8 cellular contexts compared by ENCODE assay signal in the genomic region with DNA sequence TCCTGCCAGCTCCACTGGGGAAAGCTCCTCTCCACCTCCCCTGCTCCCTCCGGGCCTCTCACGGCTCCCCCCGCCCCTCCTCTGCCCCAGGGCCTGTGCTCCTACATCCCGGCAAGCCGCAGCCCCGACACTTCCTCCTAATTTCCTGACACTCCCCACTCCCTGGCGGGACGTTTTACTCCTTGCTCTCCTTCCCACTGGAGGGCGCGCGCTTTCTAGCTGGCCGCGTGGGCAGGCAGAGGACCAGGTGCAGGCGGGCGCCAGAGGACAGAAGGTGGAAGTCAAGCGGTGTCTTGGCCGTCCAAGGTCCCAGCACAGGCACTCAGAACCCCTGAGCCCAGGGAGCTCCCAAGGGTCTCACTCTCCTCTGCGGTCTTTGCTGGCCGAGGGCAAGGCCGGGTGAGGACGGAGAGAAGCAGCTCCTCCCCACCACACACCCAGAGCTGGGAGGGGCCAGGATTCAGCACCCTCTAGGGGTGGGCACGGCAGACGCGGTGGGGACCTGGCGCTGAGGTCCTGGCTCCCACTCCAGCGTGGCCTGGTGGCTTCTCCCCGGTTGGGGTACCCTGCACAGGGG. TPM values are rescaled to one million over a fixed set of nuclear protein-coding genes. Genes with fewer than 3 reads are reported as not detected.
A peak's percentile ranks its signal among the peaks of the same experiment; 100 is the strongest.
DNase-seq lines count a peak whose midpoint lies in the region; ATAC-seq, FAIRE-seq and TF ChIP-seq lines count a peak whose summit lies in the region.

No MANE protein-coding gene starts in this region.

- no peaks in the 10 kb centered on the region for H3K79me2 ChIP-seq in keratinocyte (ENCODE audit: control insufficient read depth, insufficient read depth, low read length)

- peak overlapping the region; percentile 33 for H3K4me2 ChIP-seq in keratinocyte (ENCODE audit: control insufficient read depth, extremely low read depth, insufficient read depth, low read depth, low read length)

- H3K27me3 ChIP-seq in keratinocyte (ENCODE audit: control insufficient read depth, extremely low read depth, insufficient read depth, low read length): no peaks in the 10 kb centered on the region
- H3K27me3 ChIP-seq in stomach smooth muscle (ENCODE audit: control insufficient read depth in 1 of 2, insufficient read depth in 2 of 2, low read length in 2 of 2): no peaks in the 10 kb centered on the region

- no peak for TF ChIP-seq POLR2A in NB4 (IDR thresholded peaks at IDR 0.05; ENCODE audit: extremely low read depth, insufficient read length)

- no peak overlapping the region for H3K4me3 ChIP-seq in NB4 (ENCODE audit: low read depth, low read length)
- H3K4me3 ChIP-seq in keratinocyte (ENCODE audit: control insufficient read depth in 2 of 3, extremely low read depth in 1 of 3, insufficient read depth in 2 of 3, low read depth in 1 of 3, low read length in 3 of 3): no peak overlapping the region
- H3K4me3 ChIP-seq in stomach smooth muscle (ENCODE audit: low read length in 2 of 2): peak overlapping the region; percentile 8 to 40

- peak; percentile 42 for DNase-seq in activated CD4-positive, alpha-beta T cell treated with anti-CD3 and anti-CD28 coated beads for 48 hours
- no peak for DNase-seq in activated CD4-positive, alpha-beta T cell treated with anti-CD3 and anti-CD28 coated beads for 4 hours
- DNase-seq in NB4 (ENCODE audit: low read depth): peak; percentile 88
- DNase-seq in T47D (ENCODE audit: low read depth in 1 of 2, low spot score in 1 of 2): peak; percentile 80 to 83
- DNase-seq in keratinocyte (ENCODE audit: low read depth, low spot score): no peak
- DNase-seq in NOMO-1 treated with dmso at 0.1 percent for 144 hours (lab: John Stamatoyannopoulos, UW; ENCODE audit: unreplicated experiment): no peak

- TF ChIP-seq CTCF in NB4 (IDR thresholded peaks at IDR 0.05; ENCODE audit: low read depth, low read length) (peak; percentile 27), keratinocyte (optimal IDR thresholded peaks at IDR 0.05 in 1 of 3, IDR thresholded peaks at IDR 0.05 in 1 of 3, conservative IDR thresholded peaks at IDR 0.05 in 1 of 3; ENCODE audit: extremely low read depth in 1 of 3, insufficient read depth in 2 of 3, low read length in 3 of 3) (peak; percentile 23 to 84 (median 54))

- no peak for ATAC-seq in GM18858 (IDR thresholded peaks at IDR 0.05; ENCODE audit: unreplicated experiment)

- no peaks in the 10 kb centered on the region for H4K20me1 ChIP-seq in keratinocyte (ENCODE audit: control insufficient read depth, extremely low read depth, insufficient read depth, low read length)

- H2AFZ ChIP-seq in keratinocyte (ENCODE audit: control insufficient read depth, low read length): peak overlapping the region; percentile 41

- dilution Hi-C loops in keratinocyte (cut with MboI; ENCODE audit: extremely low pct_ligation_motif_present, low sequenced_read_pairs): no loop called here

- peak; percentile 34 for FAIRE-seq in keratinocyte (lab: Jason Lieb, UNC)

- H3K4me1 ChIP-seq in keratinocyte (ENCODE audit: control insufficient read depth, extremely low read depth, insufficient read depth, low read length) (peaks cover 38% of the 10 kb centered on the region), stomach smooth muscle (ENCODE audit: control insufficient read depth, insufficient read depth, low read length) (peaks cover 27% of the 10 kb centered on the region)

- H3K9me3 ChIP-seq in keratinocyte (ENCODE audit: control insufficient read depth, low read depth, low read length): no peaks in the 10 kb centered on the region
- no peaks in the 10 kb centered on the region for H3K9me3 ChIP-seq in stomach smooth muscle (ENCODE audit: control insufficient read depth in 2 of 2, low read length in 2 of 2)

- H3K9ac ChIP-seq in keratinocyte (ENCODE audit: control insufficient read depth, extremely low read depth, insufficient read depth, low read length) (peak overlapping the region; percentile 59), stomach smooth muscle (ENCODE audit: low read length in 2 of 2) (no peak overlapping the region)

- H3K9me1 ChIP-seq in keratinocyte (ENCODE audit: control insufficient read depth, extremely low read depth, insufficient read depth, low read length): no peaks in the 10 kb centered on the region

- H3K27ac ChIP-seq in keratinocyte (ENCODE audit: control insufficient read depth, insufficient read depth, low read length) (peak overlapping the region; percentile 71), stomach smooth muscle (ENCODE audit: low read length) (no peak overlapping the region)

- peaks cover 0 to 4% of the 10 kb centered on the region in 2 experiments for H3K36me3 ChIP-seq in keratinocyte (ENCODE audit: control insufficient read depth in 2 of 2, extremely low read depth in 1 of 2, insufficient read depth in 2 of 2, low read length in 2 of 2)
- H3K36me3 ChIP-seq in stomach smooth muscle (ENCODE audit: control insufficient read depth in 2 of 2, insufficient read depth in 2 of 2, low read length in 2 of 2): no peaks in the 10 kb centered on the region

- in situ Hi-C loops in T47D (cut with HindIII; ENCODE audit: low pct_unique_long_range_greater_than_20kb, low sequenced_read_pairs): no loop called here

RNA-seq across cellular contexts. Expression of gene ADAM8, which starts 19.1 kb away (rescaled TPM):
- polyA plus RNA-seq in keratinocyte: 24.9 to 55.4 TPM (median 42.0 TPM) in 3 replicates
- 7.8 TPM for polyA plus RNA-seq in keratinocyte (2011; ENCODE audit: low read depth)
- 11.9 and 24.8 TPM in 2 replicates for polyA plus RNA-seq in keratinocyte (2011; cell fraction: cytosol; rRNA removed)
- polyA plus RNA-seq in keratinocyte (2011; cell fraction: nucleus; rRNA removed): 109 and 146 TPM in 2 replicates
- polyA plus RNA-seq in keratinocyte (2012; ENCODE audit: low replicate concordance): 16.9 and 79.9 TPM in 2 replicates
- 29.4 to 137 TPM (median 55.5 TPM) in 3 replicates for polyA minus RNA-seq in keratinocyte
- 57.0 TPM for polyA minus RNA-seq in keratinocyte (2011; cell fraction: cytosol; rRNA and poly(A)+ RNA removed)
- 109 and 137 TPM in 2 replicates for polyA minus RNA-seq in keratinocyte (2011; cell fraction: nucleus; rRNA and poly(A)+ RNA removed)

RNA-seq across cellular contexts. Expression of gene VENTX, which starts 19.9 kb away (rescaled TPM):
- polyA plus RNA-seq in keratinocyte: not detected in 3 replicates
- polyA plus RNA-seq in keratinocyte (2011; ENCODE audit: low read depth): not detected
- not detected in 2 replicates for polyA plus RNA-seq in keratinocyte (2011; cell fraction: cytosol; rRNA removed)
- not detected in 2 replicates for polyA plus RNA-seq in keratinocyte (2011; cell fraction: nucleus; rRNA removed)
- not detected in 2 replicates for polyA plus RNA-seq in keratinocyte (2012; ENCODE audit: low replicate concordance)
- not detected in 3 replicates for polyA minus RNA-seq in keratinocyte
- not detected for polyA minus RNA-seq in keratinocyte (2011; cell fraction: cytosol; rRNA and poly(A)+ RNA removed)
- not detected in 2 replicates for polyA minus RNA-seq in keratinocyte (2011; cell fraction: nucleus; rRNA and poly(A)+ RNA removed)

RNA-seq across cellular contexts. Expression of gene UTF1, which starts 27.6 kb away (rescaled TPM):
- not detected in 3 replicates for polyA plus RNA-seq in keratinocyte
- polyA plus RNA-seq in keratinocyte (2011; ENCODE audit: low read depth): not detected
- not detected in 2 replicates for polyA plus RNA-seq in keratinocyte (2011; cell fraction: cytosol; rRNA removed)
- not detected in 2 replicates for polyA plus RNA-seq in keratinocyte (2011; cell fraction: nucleus; rRNA removed)
- not detected in 2 replicates for polyA plus RNA-seq in keratinocyte (2012; ENCODE audit: low replicate concordance)
- polyA minus RNA-seq in keratinocyte: not detected in 3 replicates
- not detected for polyA minus RNA-seq in keratinocyte (2011; cell fraction: cytosol; rRNA and poly(A)+ RNA removed)
- polyA minus RNA-seq in keratinocyte (2011; cell fraction: nucleus; rRNA and poly(A)+ RNA removed): not detected in 2 replicates

RNA-seq across cellular contexts. Expression of gene TUBGCP2, which starts 51.1 kb away (rescaled TPM):
- 38.0 to 55.8 TPM (median 48.2 TPM) in 3 replicates for polyA plus RNA-seq in keratinocyte
- 18.0 TPM for polyA plus RNA-seq in keratinocyte (2011; ENCODE audit: low read depth)
- polyA plus RNA-seq in keratinocyte (2011; cell fraction: cytosol; rRNA removed): 40.3 and 41.4 TPM in 2 replicates
- polyA plus RNA-seq in keratinocyte (2011; cell fraction: nucleus; rRNA removed): 58.3 and 61.5 TPM in 2 replicates
- polyA plus RNA-seq in keratinocyte (2012; ENCODE audit: low replicate concordance): 33.3 and 56.3 TPM in 2 replicates
- polyA minus RNA-seq in keratinocyte: 55.2 to 61.1 TPM (median 59.1 TPM) in 3 replicates
- 64.1 TPM for polyA minus RNA-seq in keratinocyte (2011; cell fraction: cytosol; rRNA and poly(A)+ RNA removed)
- 35.8 and 45.1 TPM in 2 replicates for polyA minus RNA-seq in keratinocyte (2011; cell fraction: nucleus; rRNA and poly(A)+ RNA removed)

RNA-seq across cellular contexts. Expression of gene ZNF511, which starts 51.1 kb away (rescaled TPM):
- polyA plus RNA-seq in keratinocyte: 15.3 to 22.0 TPM (median 20.2 TPM) in 3 replicates
- polyA plus RNA-seq in keratinocyte (2011; ENCODE audit: low read depth): 13.8 TPM
- 11.8 and 12.5 TPM in 2 replicates for polyA plus RNA-seq in keratinocyte (2011; cell fraction: cytosol; rRNA removed)
- 7.4 and 8.4 TPM in 2 replicates for polyA plus RNA-seq in keratinocyte (2011; cell fraction: nucleus; rRNA removed)
- polyA plus RNA-seq in keratinocyte (2012; ENCODE audit: low replicate concordance): 8.7 and 29.5 TPM in 2 replicates
- 11.4 to 25.4 TPM (median 11.7 TPM) in 3 replicates for polyA minus RNA-seq in keratinocyte
- 15.0 TPM for polyA minus RNA-seq in keratinocyte (2011; cell fraction: cytosol; rRNA and poly(A)+ RNA removed)
- 2.8 and 3.7 TPM in 2 replicates for polyA minus RNA-seq in keratinocyte (2011; cell fraction: nucleus; rRNA and poly(A)+ RNA removed)

Comparison
In these comparisons a context has a peak if more than half of its experiments do, and no peak if none do; other contexts are left out.
1. DNase-seq: peak in activated CD4-positive, alpha-beta T cell treated with anti-CD3 and anti-CD28 coated beads for 48 hours (single experiment), NB4 (single experiment) and T47D (2 of 2); none in activated CD4-positive, alpha-beta T cell treated with anti-CD3 and anti-CD28 coated beads for 4 hours (0 of 2), keratinocyte (single experiment) and NOMO-1 treated with dmso at 0.1 percent for 144 hours (single experiment).
2. H3K4me3 ChIP-seq: peak in stomach smooth muscle (2 of 2); none in NB4 (single experiment) and keratinocyte (0 of 3).